8 cellular contexts compared by ENCODE assay signal in genomic region chr11:63212742-63213141, GRCh38. TPM values are rescaled to one million over a fixed set of nuclear protein-coding genes. Genes with fewer than 3 reads are reported as not detected.
DNase-seq lines count a peak whose midpoint lies in the region; ATAC-seq and TF ChIP-seq lines count a peak whose summit lies in the region.

No MANE protein-coding gene starts in this region.

- H3K27ac Mint-ChIP-seq in activated CD8-positive, alpha-beta memory T cell treated with anti-CD3 and anti-CD28 coated beads, Interleukin-2, amount 10 ng/mL, durations not matched to agents 7 days and 5 days, result no peak overlapping the region

- no peaks in the 10 kb centered on the region for H3K4me1 Mint-ChIP-seq in activated CD8-positive, alpha-beta memory T cell treated with anti-CD3 and anti-CD28 coated beads, Interleukin-2, amount 10 ng/mL, durations not matched to agents 7 days and 5 days

- TF ChIP-seq CTCF in GM12872 (IDR thresholded peaks at IDR 0.05; ENCODE audit: insufficient read depth, low read depth, low read length) (peak; percentile 49; the same call in 2 of the 3 replicates), foreskin keratinocyte (conservative IDR thresholded peaks at IDR 0.05) (peak; percentile 73), upper lobe of right lung (IDR thresholded peaks at IDR 0.05) (peak; percentile 49)

- no peaks in the 10 kb centered on the region for H3K27me3 ChIP-seq in SJCRH30
- no peaks in the 10 kb centered on the region for H3K27me3 ChIP-seq in foreskin keratinocyte
- no peaks in the 10 kb centered on the region for H3K27me3 ChIP-seq in upper lobe of right lung

- ATAC-seq in foreskin keratinocyte (no peak), upper lobe of right lung (no peak), GM21360 (IDR thresholded peaks at IDR 0.05; ENCODE audit: unreplicated experiment) (no peak)
- no peak for ATAC-seq in activated CD8-positive, alpha-beta memory T cell treated with anti-CD3 and anti-CD28 coated beads, Interleukin-2, amount 10 ng/mL, durations not matched to agents 7 days and 5 days

- peaks cover 10% of the 10 kb centered on the region for H3K27me3 Mint-ChIP-seq in activated CD8-positive, alpha-beta memory T cell treated with anti-CD3 and anti-CD28 coated beads, Interleukin-2, amount 10 ng/mL, durations not matched to agents 7 days and 5 days

- peak; percentile 45 for DNase-seq in AG20443 (ENCODE audit: low spot score)
- DNase-seq in SJCRH30, result peak; percentile 9 to 47
- peak in 1 of 2 donors; percentile 4 for DNase-seq in foreskin keratinocyte
- no peak for DNase-seq in upper lobe of right lung
- no peak for DNase-seq in activated CD8-positive, alpha-beta memory T cell treated with anti-CD3 and anti-CD28 coated beads, Interleukin-2, amount 10 ng/mL, durations not matched to agents 7 days and 5 days
- no peak for DNase-seq in substantia nigra (lab: John Stamatoyannopoulos, UW)

- no peaks in the 10 kb centered on the region for H3K36me3 Mint-ChIP-seq in activated CD8-positive, alpha-beta memory T cell treated with anti-CD3 and anti-CD28 coated beads, Interleukin-2, amount 10 ng/mL, durations not matched to agents 7 days and 5 days

- no peaks in the 10 kb centered on the region for H3K4me1 ChIP-seq in SJCRH30
- H3K4me1 ChIP-seq in foreskin keratinocyte, result no peaks in the 10 kb centered on the region
- no peaks in the 10 kb centered on the region for H3K4me1 ChIP-seq in upper lobe of right lung

- CTCF ChIA-PET in activated CD8-positive, alpha-beta memory T cell treated with anti-CD3 and anti-CD28 coated beads, Interleukin-2, amount 10 ng/mL, durations not matched to agents 7 days and 5 days (lab: Charles Lee), result interaction anchor here (0.7 to 1.4 kb wide), 3 partner anchors 10 to 178 kb away, joined by 3 to 5 read pairs (median 4); no protein-coding TSS in a partner anchor

- H3K4me3 ChIP-seq in SJCRH30 (no peak overlapping the region), upper lobe of right lung (no peak overlapping the region)

- H3K27ac ChIP-seq in SJCRH30, result no peak overlapping the region
- no peak overlapping the region for H3K27ac ChIP-seq in foreskin keratinocyte
- no peak overlapping the region for H3K27ac ChIP-seq in upper lobe of right lung
- H3K27ac ChIP-seq in substantia nigra (ENCODE audit: low read depth, low read length, poor library complexity, severe bottlenecking), result no peak overlapping the region

- H3K9me3 ChIP-seq in SJCRH30 (replicated peaks), result no peaks in the 10 kb centered on the region
- H3K9me3 ChIP-seq in upper lobe of right lung, result no peaks in the 10 kb centered on the region

- H3K36me3 ChIP-seq in SJCRH30, result no peaks in the 10 kb centered on the region
- H3K36me3 ChIP-seq in upper lobe of right lung, result no peaks in the 10 kb centered on the region

- H3K4me3 Mint-ChIP-seq in activated CD8-positive, alpha-beta memory T cell treated with anti-CD3 and anti-CD28 coated beads, Interleukin-2, amount 10 ng/mL, durations not matched to agents 7 days and 5 days, result no peak overlapping the region

- H3K9me3 Mint-ChIP-seq in activated CD8-positive, alpha-beta memory T cell treated with anti-CD3 and anti-CD28 coated beads, Interleukin-2, amount 10 ng/mL, durations not matched to agents 7 days and 5 days (ENCODE audit: low read depth), result no peaks in the 10 kb centered on the region

- intact Hi-C loops in upper lobe of right lung (cut with DNase I), result no loop called here

RNA-seq across cellular contexts. Expression of gene SLC22A25, which starts 30.7 kb away (rescaled TPM):
- not detected in 2 replicates for total RNA-seq in SJCRH30 (2014; rRNA removed; shearing (Covaris generic))
- total RNA-seq in foreskin keratinocyte (not detected in 2 replicates), upper lobe of right lung (not detected)
- polyA plus RNA-seq in foreskin keratinocyte, result not detected in 2 replicates
- not detected for total RNA-seq in activated CD8-positive, alpha-beta memory T cell treated with anti-CD3 and anti-CD28 coated beads, Interleukin-2, amount 10 ng/mL, durations not matched to agents 7 days and 5 days

Comparison
In these comparisons a context has a peak if more than half of its experiments do, and no peak if none do; other contexts are left out.
1. DNase-seq: peak in AG20443 (single experiment) and SJCRH30 (2 of 2); none in upper lobe of right lung (single experiment), activated CD8-positive, alpha-beta memory T cell treated with anti-CD3 and anti-CD28 coated beads, Interleukin-2, amount 10 ng/mL, durations not matched to agents 7 days and 5 days (single experiment) and substantia nigra (0 of 49).
2. Peak in every context shown above with its lines, with median percentiles within 50 percentile points of each other: CTCF ChIP-seq.